In the genomic region with DNA sequence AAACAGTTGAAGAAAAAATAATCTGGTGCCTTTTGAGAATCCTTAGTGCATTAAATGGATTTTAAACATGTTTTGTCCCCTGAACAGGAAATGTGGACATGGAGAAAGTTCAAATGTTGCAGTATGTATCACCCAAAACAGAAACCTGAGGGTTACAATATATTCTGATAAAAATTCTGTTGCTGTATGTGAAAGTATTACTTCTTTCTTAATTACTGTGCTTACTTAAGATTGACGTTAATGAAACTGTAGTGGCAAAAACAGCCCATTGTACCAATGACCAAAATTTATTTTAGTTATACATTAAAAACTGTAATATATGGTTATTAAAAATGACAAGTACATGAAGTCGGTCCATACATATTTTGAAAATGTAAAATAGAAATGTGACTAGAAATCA, we compare ENCODE assay signal across 26 cellular contexts.
DNase-seq lines count a peak whose midpoint lies in the region; ATAC-seq and TF ChIP-seq lines count a peak whose summit lies in the region.
"Had no signal": no experiment of that assay in that cellular context is flagged by ENCODE, and none has a peak within 500 bp of the region (broad histone marks: within the 10 kb centered on the region; RNA-seq: fewer than 3 reads in every experiment).

No MANE protein-coding gene starts in this region.

- ATAC-seq in T-helper 17 cell (no peak), GM21723 (IDR thresholded peaks at IDR 0.05; ENCODE audit: unreplicated experiment) (no peak), GM19395 (IDR thresholded peaks at IDR 0.05; ENCODE audit: unreplicated experiment) (no peak)
- peak; percentile 30 for ATAC-seq in activated naive CD8-positive, alpha-beta T cell treated with anti-CD3 and anti-CD28 coated beads, Interleukin-2, amount 10 ng/mL, durations not matched to agents 7 days and 5 days (ENCODE audit: low read depth)
- ATAC-seq: body of pancreas, left ventricle myocardium superior, PC-3, Right ventricle myocardium inferior had no signal

- no peaks in the 10 kb centered on the region for H3K27me3 ChIP-seq in CD8-positive, alpha-beta memory T cell (ENCODE audit: insufficient read depth, low read length, poor library complexity, severe bottlenecking)
- no peaks in the 10 kb centered on the region for H3K27me3 ChIP-seq in vagina
- H3K27me3 ChIP-seq: adrenal gland, body of pancreas, tibial artery had no signal

- no peaks in the 10 kb centered on the region for H3K27me3 Mint-ChIP-seq in activated CD4-positive, alpha-beta T cell treated with anti-CD3 and anti-CD28 coated beads, Interleukin-2, amount 10 ng/mL, durations not matched to agents 7 days and 5 days
- H3K27me3 Mint-ChIP-seq in CD8-positive, alpha-beta memory T cell, result no peaks in the 10 kb centered on the region
- no peaks in the 10 kb centered on the region for H3K27me3 Mint-ChIP-seq in T-helper 17 cell
- no peaks in the 10 kb centered on the region for H3K27me3 Mint-ChIP-seq in activated naive CD8-positive, alpha-beta T cell treated with anti-CD3 and anti-CD28 coated beads, Interleukin-2, amount 10 ng/mL, durations not matched to agents 7 days and 5 days
- H3K27me3 Mint-ChIP-seq: CD4-positive, alpha-beta T cell; IgD-negative memory B cell; naive B cell had no signal

- TF ChIP-seq POLR2A in vagina (IDR thresholded peaks at IDR 0.05), result no peak

- H3K36me3 ChIP-seq in CD8-positive, alpha-beta memory T cell (ENCODE audit: insufficient read depth, low read length), result no peaks in the 10 kb centered on the region
- no peaks in the 10 kb centered on the region for H3K36me3 ChIP-seq in vagina
- H3K36me3 ChIP-seq: adrenal gland had no signal

- CTCF ChIA-PET in activated CD4-positive, alpha-beta T cell treated with anti-CD3 and anti-CD28 coated beads, Interleukin-2, amount 10 ng/mL, durations not matched to agents 7 days and 5 days (lab: Charles Lee), result interaction anchor here (0.5 to 2.3 kb wide), 4 partner anchors 17 to 69 kb away, joined by 3 to 6 read pairs (median 3); no protein-coding TSS in a partner anchor
- CTCF ChIA-PET in CD8-positive, alpha-beta memory T cell (lab: Charles Lee), result interaction anchor here (0.7 kb wide), 1 partner anchor 25 kb away, joined by 4 read pairs; no protein-coding TSS in a partner anchor

- DNase-seq in activated CD4-positive, alpha-beta T cell treated with anti-CD3 and anti-CD28 coated beads, Interleukin-2, amount 10 ng/mL, durations not matched to agents 7 days and 5 days, result no peak
- DNase-seq in activated CD4-positive, alpha-beta T cell treated with anti-CD3 and anti-CD28 coated beads, Interleukin-2, amount 50 U/mL, for 4 hours, result no peak
- no peak for DNase-seq in CD8-positive, alpha-beta memory T cell
- no peak for DNase-seq in T-helper 17 cell
- DNase-seq in activated naive CD8-positive, alpha-beta T cell treated with anti-CD3 and anti-CD28 coated beads, Interleukin-2, amount 10 ng/mL, durations not matched to agents 7 days and 5 days, result no peak
- DNase-seq in vagina (ENCODE audit: extremely low spot score in 2 of 2), result no peak
- DNase-seq: activated CD4-positive, alpha-beta T cell treated with anti-CD3 and anti-CD28 coated beads, Interleukin-2, amount 50 U/mL, for 48 hours; adrenal gland; body of pancreas; CD4-positive, alpha-beta T cell; cerebellar nuclear complex; DMS 273 treated with DMSO at 0.1 percent for 48 hours; HCEC 1CT; left ventricle myocardium superior; naive B cell; NCI-H1092; NCI-H187; NCI-H524; nucleus accumbens; PC-3; tibial artery had no signal

- intact Hi-C loops in vagina (cut with DNase I), result no loop called here

- peaks cover 5% of the 10 kb centered on the region for H3K9me3 Mint-ChIP-seq in activated CD4-positive, alpha-beta T cell treated with anti-CD3 and anti-CD28 coated beads, Interleukin-2, amount 10 ng/mL, durations not matched to agents 7 days and 5 days
- no peaks in the 10 kb centered on the region for H3K9me3 Mint-ChIP-seq in CD8-positive, alpha-beta memory T cell
- H3K9me3 Mint-ChIP-seq in activated naive CD8-positive, alpha-beta T cell treated with anti-CD3 and anti-CD28 coated beads, Interleukin-2, amount 10 ng/mL, durations not matched to agents 7 days and 5 days, result peaks cover 5% of the 10 kb centered on the region
- H3K9me3 Mint-ChIP-seq: CD4-positive, alpha-beta T cell; IgD-negative memory B cell; naive B cell had no signal

- POLR2A ChIA-PET in activated CD4-positive, alpha-beta T cell treated with anti-CD3 and anti-CD28 coated beads, Interleukin-2, amount 10 ng/mL, durations not matched to agents 7 days and 5 days (lab: Charles Lee), result interaction anchor here (0.6 kb wide), 1 partner anchor 88 kb away, joined by 3 read pairs; no protein-coding TSS in a partner anchor
- POLR2A ChIA-PET in CD8-positive, alpha-beta memory T cell (lab: Charles Lee), result interaction anchor here (0.6 kb wide), 1 partner anchor 1050 kb away, joined by 3 read pairs; a partner anchor contains a TSS
- POLR2A ChIA-PET in activated naive CD8-positive, alpha-beta T cell treated with anti-CD3 and anti-CD28 coated beads, Interleukin-2, amount 10 ng/mL, durations not matched to agents 7 days and 5 days (lab: Charles Lee), result interaction anchor here (1.1 to 1.8 kb wide), 5 partner anchors 9 to 194 kb away, joined by 3 to 10 read pairs (median 3); no protein-coding TSS in a partner anchor

- H3K9me3 ChIP-seq in CD8-positive, alpha-beta memory T cell (ENCODE audit: low read length), result no peaks in the 10 kb centered on the region
- H3K9me3 ChIP-seq in T-helper 17 cell (ENCODE audit: control insufficient read depth, low read length, poor library complexity, severe bottlenecking) (no peaks in the 10 kb centered on the region), vagina (no peaks in the 10 kb centered on the region)
- H3K9me3 ChIP-seq: adrenal gland, body of pancreas, tibial artery had no signal

- H3K36me3 Mint-ChIP-seq in activated CD4-positive, alpha-beta T cell treated with anti-CD3 and anti-CD28 coated beads, Interleukin-2, amount 10 ng/mL, durations not matched to agents 7 days and 5 days (ENCODE audit: low read depth), result peaks cover 36% of the 10 kb centered on the region
- H3K36me3 Mint-ChIP-seq in CD8-positive, alpha-beta memory T cell, result peaks cover 6 to 11% (median 7%) of the 10 kb centered on the region in 3 donors
- no peaks in the 10 kb centered on the region for H3K36me3 Mint-ChIP-seq in T-helper 17 cell (ENCODE audit: low read depth)
- peaks cover 23% of the 10 kb centered on the region for H3K36me3 Mint-ChIP-seq in activated naive CD8-positive, alpha-beta T cell treated with anti-CD3 and anti-CD28 coated beads, Interleukin-2, amount 10 ng/mL, durations not matched to agents 7 days and 5 days

- H3K4me1 ChIP-seq in CD8-positive, alpha-beta memory T cell (ENCODE audit: insufficient read depth, low read length), result peaks cover 26% of the 10 kb centered on the region
- H3K4me1 ChIP-seq in vagina, result no peaks in the 10 kb centered on the region
- H3K4me1 ChIP-seq: adrenal gland, body of pancreas, tibial artery had no signal

- H3K27ac Mint-ChIP-seq in activated CD4-positive, alpha-beta T cell treated with anti-CD3 and anti-CD28 coated beads, Interleukin-2, amount 10 ng/mL, durations not matched to agents 7 days and 5 days, result peak overlapping the region; percentile 36
- peak overlapping the region in 4 of 8 donors; percentile 39 to 65 (median 54) for H3K27ac Mint-ChIP-seq in CD8-positive, alpha-beta memory T cell
- H3K27ac Mint-ChIP-seq in T-helper 17 cell, result peak overlapping the region; percentile 35
- H3K27ac Mint-ChIP-seq in activated naive CD8-positive, alpha-beta T cell treated with anti-CD3 and anti-CD28 coated beads, Interleukin-2, amount 10 ng/mL, durations not matched to agents 7 days and 5 days, result peak overlapping the region; percentile 75
- H3K27ac Mint-ChIP-seq: naive B cell had no signal

- H3K4me1 Mint-ChIP-seq in activated CD4-positive, alpha-beta T cell treated with anti-CD3 and anti-CD28 coated beads, Interleukin-2, amount 10 ng/mL, durations not matched to agents 7 days and 5 days, result peaks cover 53% of the 10 kb centered on the region
- peaks cover 52 to 72% (median 71%) of the 10 kb centered on the region in 3 donors for H3K4me1 Mint-ChIP-seq in CD8-positive, alpha-beta memory T cell
- H3K4me1 Mint-ChIP-seq in T-helper 17 cell, result peaks cover 40% of the 10 kb centered on the region
- H3K4me1 Mint-ChIP-seq in activated naive CD8-positive, alpha-beta T cell treated with anti-CD3 and anti-CD28 coated beads, Interleukin-2, amount 10 ng/mL, durations not matched to agents 7 days and 5 days, result peaks cover 51% of the 10 kb centered on the region

- H3K4me3 Mint-ChIP-seq in activated CD4-positive, alpha-beta T cell treated with anti-CD3 and anti-CD28 coated beads, Interleukin-2, amount 10 ng/mL, durations not matched to agents 7 days and 5 days, result no peak overlapping the region
- peak overlapping the region in 4 of 7 donors; percentile 44 to 52 (median 48) for H3K4me3 Mint-ChIP-seq in CD8-positive, alpha-beta memory T cell
- H3K4me3 Mint-ChIP-seq in T-helper 17 cell, result peak overlapping the region; percentile 36
- peak overlapping the region; percentile 66 for H3K4me3 Mint-ChIP-seq in activated naive CD8-positive, alpha-beta T cell treated with anti-CD3 and anti-CD28 coated beads, Interleukin-2, amount 10 ng/mL, durations not matched to agents 7 days and 5 days
- H3K4me3 Mint-ChIP-seq: CD4-positive, alpha-beta T cell; IgD-negative memory B cell; naive B cell had no signal

- TF ChIP-seq CTCF in vagina (IDR thresholded peaks at IDR 0.05), result no peak

- no peak overlapping the region for H3K4me3 ChIP-seq in CD8-positive, alpha-beta memory T cell (ENCODE audit: low read length)
- H3K4me3 ChIP-seq in vagina, result no peak overlapping the region
- H3K4me3 ChIP-seq: adrenal gland, body of pancreas, tibial artery had no signal

- no peak overlapping the region for H3K27ac ChIP-seq in CD8-positive, alpha-beta memory T cell (ENCODE audit: low read depth, low read length)
- H3K27ac ChIP-seq in vagina, result no peak overlapping the region
- H3K27ac ChIP-seq: adrenal gland, body of pancreas, epithelial cell of prostate, tibial artery had no signal
